ENCODE assay signal across 1 cellular context in the genomic region with DNA sequence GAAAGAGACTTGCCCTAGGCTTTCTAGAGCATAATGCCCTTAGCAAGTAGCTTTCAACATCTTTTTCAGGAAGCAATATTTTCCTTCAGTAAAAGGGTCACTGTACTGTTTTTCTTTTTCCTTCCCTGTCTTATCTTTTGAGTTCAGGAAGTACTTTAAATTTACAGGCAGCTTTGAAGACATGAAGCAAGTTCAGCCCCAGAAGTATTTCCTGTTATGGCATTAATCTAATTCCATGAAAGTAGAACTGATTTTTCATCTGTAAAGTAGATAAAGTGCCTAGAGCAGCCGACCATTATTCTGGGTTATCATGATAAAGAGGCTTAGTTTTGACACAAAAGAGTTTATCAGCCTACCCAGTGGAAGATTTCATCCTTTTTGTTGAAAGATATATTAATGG.
TF ChIP-seq lines count a peak whose summit lies in the region.

No MANE protein-coding gene starts in this region.

TF ChIP-seq in IMR-90, 13 proteins besides CTCF, POLR2A, EP300 and RAD21:
- TF ChIP-seq MAFK (IDR thresholded peaks at IDR 0.05; ENCODE audit: low read depth, low read length) (no peak), NFE2L2 (IDR thresholded peaks at IDR 0.05; ENCODE audit: low read depth, low read length) (no peak), MAZ (IDR thresholded peaks at IDR 0.05; ENCODE audit: borderline replicate concordance, low read depth, low read length) (no peak), CEBPB (IDR thresholded peaks at IDR 0.05; ENCODE audit: low read depth, low read length) (no peak), MXI1 (IDR thresholded peaks at IDR 0.05; ENCODE audit: borderline replicate concordance, low read depth, low read length) (no peak), SMC3 (IDR thresholded peaks at IDR 0.05; ENCODE audit: low read depth, low read length) (no peak), RCOR1 (IDR thresholded peaks at IDR 0.05; ENCODE audit: insufficient replicate concordance, low read length) (no peak), RFX5 (IDR thresholded peaks at IDR 0.05; ENCODE audit: low read depth, low read length) (no peak), FOS (IDR thresholded peaks at IDR 0.05; ENCODE audit: low read depth, low read length) (no peak), BHLHE40 (IDR thresholded peaks at IDR 0.05; ENCODE audit: low read depth, low read length) (no peak), CHD1 (IDR thresholded peaks at IDR 0.05; ENCODE audit: low read depth, low read length) (no peak)
- TF ChIP-seq, protein P1, sequence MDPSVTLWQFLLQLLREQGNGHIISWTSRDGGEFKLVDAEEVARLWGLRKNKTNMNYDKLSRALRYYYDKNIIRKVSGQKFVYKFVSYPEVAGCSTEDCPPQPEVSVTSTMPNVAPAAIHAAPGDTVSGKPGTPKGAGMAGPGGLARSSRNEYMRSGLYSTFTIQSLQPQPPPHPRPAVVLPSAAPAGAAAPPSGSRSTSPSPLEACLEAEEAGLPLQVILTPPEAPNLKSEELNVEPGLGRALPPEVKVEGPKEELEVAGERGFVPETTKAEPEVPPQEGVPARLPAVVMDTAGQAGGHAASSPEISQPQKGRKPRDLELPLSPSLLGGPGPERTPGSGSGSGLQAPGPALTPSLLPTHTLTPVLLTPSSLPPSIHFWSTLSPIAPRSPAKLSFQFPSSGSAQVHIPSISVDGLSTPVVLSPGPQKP (IDR thresholded peaks at IDR 0.05; ENCODE audit: borderline replicate concordance, low read depth, low read length) = no peak
- TF ChIP-seq, protein P2, sequence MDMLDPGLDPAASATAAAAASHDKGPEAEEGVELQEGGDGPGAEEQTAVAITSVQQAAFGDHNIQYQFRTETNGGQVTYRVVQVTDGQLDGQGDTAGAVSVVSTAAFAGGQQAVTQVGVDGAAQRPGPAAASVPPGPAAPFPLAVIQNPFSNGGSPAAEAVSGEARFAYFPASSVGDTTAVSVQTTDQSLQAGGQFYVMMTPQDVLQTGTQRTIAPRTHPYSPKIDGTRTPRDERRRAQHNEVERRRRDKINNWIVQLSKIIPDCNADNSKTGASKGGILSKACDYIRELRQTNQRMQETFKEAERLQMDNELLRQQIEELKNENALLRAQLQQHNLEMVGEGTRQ (IDR thresholded peaks at IDR 0.05; ENCODE audit: low read depth, low read length) = no peak
